In genomic region chr17:1179635-1180433, GRCh38 we compare ENCODE assay signal across 8 cellular contexts. TPM values are rescaled to one million over a fixed set of nuclear protein-coding genes. Genes with fewer than 3 reads are reported as not detected.
DNase-seq lines count a peak whose midpoint lies in the region; ATAC-seq and TF ChIP-seq lines count a peak whose summit lies in the region.

ABR (minus strand) TSS chr17:1179981; CDS start chr17:1179727, 254 bp downstream.

- H3K27me3 Mint-ChIP-seq in activated T-helper 1 cell treated with anti-CD3 and anti-CD28 coated beads, Interleukin-12 subunit alpha, Interleukin-12 subunit beta, Interleukin-2, Interleukin-4 antibody, amounts not matched to agents 30 ng/mL and 10 ng/mL and 1 ng/mL, durations not matched to agents 14 hours and 24 hours and 36 hours (ENCODE audit: insufficient read depth) = peaks cover 16% of the 10 kb centered on the region
- peaks cover 18% of the 10 kb centered on the region for H3K27me3 Mint-ChIP-seq in neural crest cell (ENCODE audit: low read depth)

- intact Hi-C loops in activated T-helper 1 cell treated with anti-CD3 and anti-CD28 coated beads, Interleukin-12 subunit alpha, Interleukin-12 subunit beta, Interleukin-2, Interleukin-4 antibody, amounts not matched to agents 30 ng/mL and 10 ng/mL and 1 ng/mL, durations not matched to agents 14 hours and 24 hours and 36 hours (cut with micrococcal nuclease) = loop anchor here (2.0 kb wide), 1 partner anchor 23 kb away; no protein-coding TSS in a partner anchor
- intact Hi-C loops in tibial artery (cut with DNase I; ENCODE audit: low total_unique reads) = loop anchor here (5.0 kb wide), 1 partner anchor 53 kb away; no protein-coding TSS in a partner anchor

- no peaks in the 10 kb centered on the region for H3K9me3 Mint-ChIP-seq in activated T-helper 1 cell treated with anti-CD3 and anti-CD28 coated beads, Interleukin-12 subunit alpha, Interleukin-12 subunit beta, Interleukin-2, Interleukin-4 antibody, amounts not matched to agents 30 ng/mL and 10 ng/mL and 1 ng/mL, durations not matched to agents 14 hours and 24 hours and 36 hours
- H3K9me3 Mint-ChIP-seq in neural crest cell = no peaks in the 10 kb centered on the region

- ATAC-seq in HG03342 (IDR thresholded peaks at IDR 0.05; ENCODE audit: unreplicated experiment) = no peak

- H3K4me3 ChIP-seq in tibial artery = peak within 1 kb of the TSS; percentile 76 to 88

- H3K4me3 Mint-ChIP-seq in activated T-helper 1 cell treated with anti-CD3 and anti-CD28 coated beads, Interleukin-12 subunit alpha, Interleukin-12 subunit beta, Interleukin-2, Interleukin-4 antibody, amounts not matched to agents 30 ng/mL and 10 ng/mL and 1 ng/mL, durations not matched to agents 14 hours and 24 hours and 36 hours = peak within 1 kb of the TSS; percentile 72
- H3K4me3 Mint-ChIP-seq in neural crest cell = peak within 1 kb of the TSS; percentile 81

- H3K27me3 ChIP-seq in tibial artery = no peaks in the 10 kb centered on the region

- H3K27ac ChIP-seq in tibial artery = peak within 1 kb of the TSS; percentile 69 to 72

- DNase-seq in COLO829 (ENCODE audit: low spot score) (peak; percentile 25), NAMALWA (ENCODE audit: low spot score) (peak; percentile 33), fibroblast of peridontal ligament (ENCODE audit: extremely low read depth) (peak; percentile 14), neural crest cell (ENCODE audit: low read depth, low spot score) (peak; percentile 43), tibial artery (no peak), NOMO-1 (lab: John Stamatoyannopoulos, UW; ENCODE audit: unreplicated experiment in 2 of 2) (no peak)
- DNase-seq in activated T-helper 1 cell treated with anti-CD3 and anti-CD28 coated beads, Interleukin-12 subunit alpha, Interleukin-12 subunit beta, Interleukin-2, Interleukin-4 antibody, amounts not matched to agents 30 ng/mL and 10 ng/mL and 1 ng/mL, durations not matched to agents 14 hours and 24 hours and 36 hours (ENCODE audit: low spot score) = peak; percentile 37

- no peaks in the 10 kb centered on the region for H3K36me3 Mint-ChIP-seq in activated T-helper 1 cell treated with anti-CD3 and anti-CD28 coated beads, Interleukin-12 subunit alpha, Interleukin-12 subunit beta, Interleukin-2, Interleukin-4 antibody, amounts not matched to agents 30 ng/mL and 10 ng/mL and 1 ng/mL, durations not matched to agents 14 hours and 24 hours and 36 hours (ENCODE audit: low read depth)
- H3K36me3 Mint-ChIP-seq in neural crest cell (ENCODE audit: low read depth) = no peaks in the 10 kb centered on the region

- H3K4me1 Mint-ChIP-seq in activated T-helper 1 cell treated with anti-CD3 and anti-CD28 coated beads, Interleukin-12 subunit alpha, Interleukin-12 subunit beta, Interleukin-2, Interleukin-4 antibody, amounts not matched to agents 30 ng/mL and 10 ng/mL and 1 ng/mL, durations not matched to agents 14 hours and 24 hours and 36 hours (ENCODE audit: low read depth) = no peaks in the 10 kb centered on the region
- peaks cover 23% of the 10 kb centered on the region for H3K4me1 Mint-ChIP-seq in neural crest cell

- H3K4me1 ChIP-seq in tibial artery = peaks cover 9 to 43% (median 34%) of the 10 kb centered on the region in 4 donors

- peaks cover 0 to 4% (median 0%) of the 10 kb centered on the region in 3 donors for H3K36me3 ChIP-seq in tibial artery

- H3K9me3 ChIP-seq in tibial artery = no peaks in the 10 kb centered on the region

- no peak within 1 kb of the TSS for H3K27ac Mint-ChIP-seq in activated T-helper 1 cell treated with anti-CD3 and anti-CD28 coated beads, Interleukin-12 subunit alpha, Interleukin-12 subunit beta, Interleukin-2, Interleukin-4 antibody, amounts not matched to agents 30 ng/mL and 10 ng/mL and 1 ng/mL, durations not matched to agents 14 hours and 24 hours and 36 hours
- peak within 1 kb of the TSS; percentile 19 for H3K27ac Mint-ChIP-seq in neural crest cell (ENCODE audit: unreplicated experiment)

- TF ChIP-seq CTCF in neural crest cell (conservative IDR thresholded peaks at IDR 0.05) (no peak), tibial artery (IDR thresholded peaks at IDR 0.05) (no peak)

RNA-seq across cellular contexts. Expression of gene ABR, which starts in this region (rescaled TPM):
- 58.4 and 66.7 TPM in 2 replicates for total RNA-seq in activated T-helper 1 cell treated with anti-CD3 and anti-CD28 coated beads, Interleukin-12 subunit alpha, Interleukin-12 subunit beta, Interleukin-2, Interleukin-4 antibody, amounts not matched to agents 30 ng/mL and 10 ng/mL and 1 ng/mL, durations not matched to agents 14 hours and 24 hours and 36 hours
- 57.4 and 59.7 TPM in 2 replicates for total RNA-seq in neural crest cell

Comparison
In these comparisons a context has a peak if more than half of its experiments do, and no peak if none do; other contexts are left out.
1. DNase-seq: peak in COLO829 (single experiment), NAMALWA (single experiment), activated T-helper 1 cell treated with anti-CD3 and anti-CD28 coated beads, Interleukin-12 subunit alpha, Interleukin-12 subunit beta, Interleukin-2, Interleukin-4 antibody, amounts not matched to agents 30 ng/mL and 10 ng/mL and 1 ng/mL, durations not matched to agents 14 hours and 24 hours and 36 hours (single experiment), fibroblast of peridontal ligament (single experiment) and neural crest cell (single experiment); none in tibial artery (0 of 2) and NOMO-1 (0 of 2).